In the genomic region with DNA sequence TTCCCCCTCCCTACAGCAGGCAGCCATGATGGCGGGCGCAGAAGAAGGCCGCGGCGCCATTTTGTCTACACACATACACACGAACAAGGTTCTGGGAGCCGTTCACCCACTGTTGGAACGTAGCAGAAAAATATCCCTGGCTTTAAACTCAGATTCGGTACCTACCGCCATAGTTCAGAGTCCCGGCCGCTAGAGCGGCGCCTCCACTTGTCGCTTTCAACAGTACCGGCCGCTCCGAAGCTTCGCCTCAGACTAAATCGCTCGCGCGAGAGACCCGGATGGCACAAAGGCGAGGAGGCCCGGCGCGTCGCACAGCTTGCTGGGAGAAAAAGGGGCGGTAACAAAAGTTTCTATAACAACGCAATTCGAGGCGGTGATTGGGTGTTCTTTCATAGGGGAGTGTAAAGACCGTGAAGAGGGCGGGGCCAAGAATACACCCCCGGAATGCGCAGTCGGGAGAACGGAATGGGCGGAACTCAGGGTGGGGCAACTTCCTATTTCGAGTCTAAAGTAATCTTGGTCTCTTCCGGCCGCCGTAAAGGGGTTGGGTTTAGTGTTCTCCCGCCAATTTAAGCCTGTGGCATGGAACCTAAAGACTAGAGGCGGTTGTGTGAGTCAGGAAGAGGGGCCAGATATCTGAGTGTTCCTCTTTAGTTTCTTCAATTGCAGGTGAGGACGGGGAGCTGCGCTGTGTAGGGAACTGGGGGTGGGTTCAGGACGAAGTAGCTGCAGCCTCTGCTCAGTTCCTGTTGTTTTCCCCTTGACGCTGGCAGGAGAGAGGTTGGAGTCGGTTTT, we compare ENCODE assay signal across 8 cellular contexts.
DNase-seq lines count a peak whose midpoint lies in the region; ATAC-seq and TF ChIP-seq lines count a peak whose summit lies in the region.

A gene with protein sequence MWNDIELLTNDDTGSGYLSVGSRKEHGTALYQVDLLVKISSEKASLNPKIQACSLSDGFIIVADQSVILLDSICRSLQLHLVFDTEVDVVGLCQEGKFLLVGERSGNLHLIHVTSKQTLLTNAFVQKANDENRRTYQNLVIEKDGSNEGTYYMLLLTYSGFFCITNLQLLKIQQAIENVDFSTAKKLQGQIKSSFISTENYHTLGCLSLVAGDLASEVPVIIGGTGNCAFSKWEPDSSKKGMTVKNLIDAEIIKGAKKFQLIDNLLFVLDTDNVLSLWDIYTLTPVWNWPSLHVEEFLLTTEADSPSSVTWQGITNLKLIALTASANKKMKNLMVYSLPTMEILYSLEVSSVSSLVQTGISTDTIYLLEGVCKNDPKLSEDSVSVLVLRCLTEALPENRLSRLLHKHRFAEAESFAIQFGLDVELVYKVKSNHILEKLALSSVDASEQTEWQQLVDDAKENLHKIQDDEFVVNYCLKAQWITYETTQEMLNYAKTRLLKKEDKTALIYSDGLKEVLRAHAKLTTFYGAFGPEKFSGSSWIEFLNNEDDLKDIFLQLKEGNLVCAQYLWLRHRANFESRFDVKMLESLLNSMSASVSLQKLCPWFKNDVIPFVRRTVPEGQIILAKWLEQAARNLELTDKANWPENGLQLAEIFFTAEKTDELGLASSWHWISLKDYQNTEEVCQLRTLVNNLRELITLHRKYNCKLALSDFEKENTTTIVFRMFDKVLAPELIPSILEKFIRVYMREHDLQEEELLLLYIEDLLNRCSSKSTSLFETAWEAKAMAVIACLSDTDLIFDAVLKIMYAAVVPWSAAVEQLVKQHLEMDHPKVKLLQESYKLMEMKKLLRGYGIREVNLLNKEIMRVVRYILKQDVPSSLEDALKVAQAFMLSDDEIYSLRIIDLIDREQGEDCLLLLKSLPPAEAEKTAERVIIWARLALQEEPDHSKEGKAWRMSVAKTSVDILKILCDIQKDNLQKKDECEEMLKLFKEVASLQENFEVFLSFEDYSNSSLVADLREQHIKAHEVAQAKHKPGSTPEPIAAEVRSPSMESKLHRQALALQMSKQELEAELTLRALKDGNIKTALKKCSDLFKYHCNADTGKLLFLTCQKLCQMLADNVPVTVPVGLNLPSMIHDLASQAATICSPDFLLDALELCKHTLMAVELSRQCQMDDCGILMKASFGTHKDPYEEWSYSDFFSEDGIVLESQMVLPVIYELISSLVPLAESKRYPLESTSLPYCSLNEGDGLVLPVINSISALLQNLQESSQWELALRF (N-terminal part only) (plus strand): TSS at position 567 of the 795 bp plus-strand sequence. CDS start 2,815 bp downstream, outside the sequence.
A gene with protein sequence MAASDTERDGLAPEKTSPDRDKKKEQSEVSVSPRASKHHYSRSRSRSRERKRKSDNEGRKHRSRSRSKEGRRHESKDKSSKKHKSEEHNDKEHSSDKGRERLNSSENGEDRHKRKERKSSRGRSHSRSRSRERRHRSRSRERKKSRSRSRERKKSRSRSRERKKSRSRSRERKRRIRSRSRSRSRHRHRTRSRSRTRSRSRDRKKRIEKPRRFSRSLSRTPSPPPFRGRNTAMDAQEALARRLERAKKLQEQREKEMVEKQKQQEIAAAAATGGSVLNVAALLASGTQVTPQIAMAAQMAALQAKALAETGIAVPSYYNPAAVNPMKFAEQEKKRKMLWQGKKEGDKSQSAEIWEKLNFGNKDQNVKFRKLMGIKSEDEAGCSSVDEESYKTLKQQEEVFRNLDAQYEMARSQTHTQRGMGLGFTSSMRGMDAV (minus strand): TSS at position 254 of the 795 bp plus-strand sequence. CDS start 83 bp downstream, at position 171.

- peak within 1 kb of the TSS; percentile 92 for H3K27ac ChIP-seq in OCI-LY3 (ENCODE audit: low read length)

- peak within 1 kb of the TSS; percentile 83 for H3K4me2 ChIP-seq in OCI-LY3 (ENCODE audit: low read length)

- ATAC-seq in GM21526 (IDR thresholded peaks at IDR 0.05; ENCODE audit: low FRiP score, unreplicated experiment) = peak; percentile 89

- peak within 1 kb of the TSS; percentile 100 for H3K9ac ChIP-seq in OCI-LY3 (ENCODE audit: low read length)

- H3K27me3 ChIP-seq in OCI-LY3 (ENCODE audit: low read depth, low read length) = no peaks in the 10 kb centered on the region

- peaks cover 36% of the 10 kb centered on the region for H4K20me1 ChIP-seq in OCI-LY3 (ENCODE audit: insufficient read depth, low read length)

- H3K79me2 ChIP-seq in OCI-LY3 (ENCODE audit: low read length) = peaks cover 89% of the 10 kb centered on the region

- H3K9me3 ChIP-seq in OCI-LY3 (ENCODE audit: insufficient read depth, low read length) = no peaks in the 10 kb centered on the region; the same call in 1 of the 2 replicates

- H2AFZ ChIP-seq in OCI-LY3 (ENCODE audit: low read depth, low read length) = no peak within 1 kb of the TSS

- DNase-seq in DMS 273 (lab: John Stamatoyannopoulos, UW; ENCODE audit: unreplicated experiment) (peak; percentile 99), HuH-7 (ENCODE audit: low spot score) (peak; percentile 58), epidermal melanocyte (ENCODE audit: insufficient read length, low spot score) (peak; percentile 94), midbrain (lab: John Stamatoyannopoulos, UW) (peak; percentile 99)
- DNase-seq in activated CD8-positive, alpha-beta memory T cell treated with anti-CD3 and anti-CD28 coated beads, Interleukin-2, amount 50 U/mL, for 48 hours = peak; percentile 96
- DNase-seq in stimulated activated CD8-positive, alpha-beta memory T cell treated with anti-CD3 and anti-CD28 coated beads, Interleukin-2, amount 100 ng/mL, for 1 hour (ENCODE audit: low read depth in 2 of 2) = peak; percentile 90 to 95

- TF ChIP-seq CTCF in OCI-LY3 (IDR thresholded peaks at IDR 0.05; ENCODE audit: low read depth, low read length) = no peak

- peaks cover 65% of the 10 kb centered on the region for H3K36me3 ChIP-seq in OCI-LY3 (replicated peaks; ENCODE audit: low read depth, low read length)

- peaks cover 56% of the 10 kb centered on the region for H3K4me1 ChIP-seq in OCI-LY3 (ENCODE audit: low read length)

- H3K4me3 ChIP-seq in OCI-LY3 (ENCODE audit: low read length) = peak within 1 kb of the TSS; percentile 97

Comparison
In these comparisons a context has a peak if more than half of its experiments do, and no peak if none do; other contexts are left out.
1. Peak in every context shown above with its lines: DNase-seq, ATAC-seq, H3K4me3 ChIP-seq and H3K27ac ChIP-seq.